ENCODE assay signal across 12 cellular contexts in the genomic region with DNA sequence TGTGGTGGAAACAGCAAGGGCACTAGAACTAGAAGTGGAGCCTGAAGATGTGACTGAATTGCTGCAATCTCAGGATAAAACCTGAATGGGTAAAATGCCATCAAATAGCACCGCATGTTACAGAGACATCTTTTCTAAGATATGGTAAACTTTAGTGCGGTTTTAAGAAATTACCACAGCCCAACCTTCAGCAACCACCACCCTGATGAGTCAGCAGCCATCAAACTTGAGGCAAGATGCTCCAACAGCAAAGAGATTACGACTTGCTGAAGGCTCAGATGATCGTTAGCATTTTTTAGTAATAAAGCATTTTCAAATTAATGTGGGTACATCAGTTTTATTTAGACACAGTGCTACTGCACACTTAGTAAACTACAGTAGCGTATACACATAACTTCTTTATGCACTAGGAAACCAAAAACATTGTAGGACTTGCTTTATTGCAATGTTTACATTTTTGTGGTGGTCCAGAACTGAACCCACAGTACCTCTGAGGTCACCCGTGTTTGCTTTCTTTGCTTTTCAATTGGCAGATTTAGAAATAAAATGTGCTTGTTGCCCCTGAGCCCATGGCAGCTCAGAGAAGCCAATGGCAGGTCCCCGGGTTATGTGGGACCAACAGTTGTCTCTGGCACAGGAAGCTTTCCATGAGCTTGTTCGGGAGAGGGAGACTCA. TPM values are rescaled to one million over a fixed set of nuclear protein-coding genes. Genes with fewer than 3 reads are reported as not detected.
DNase-seq lines count a peak whose midpoint lies in the region; ATAC-seq and TF ChIP-seq lines count a peak whose summit lies in the region.
"Had no signal": no experiment of that assay in that cellular context is flagged by ENCODE, and none has a peak within 500 bp of the region (broad histone marks: within the 10 kb centered on the region; RNA-seq: fewer than 3 reads in every experiment).

No MANE protein-coding gene starts in this region.

- H3K36me3 ChIP-seq in CD8-positive, alpha-beta memory T cell (ENCODE audit: insufficient read depth, low read length): peaks cover 40% of the 10 kb centered on the region

- DNase-seq in CD8-positive, alpha-beta memory T cell: peak in 3 of 5 donors; percentile 21 to 63 (median 26)
- peak; percentile 87 for DNase-seq in Jurkat, Clone E6-1 (ENCODE audit: low read depth, low spot score)
- DNase-seq in activated CD8-positive, alpha-beta T cell treated with anti-CD3 and anti-CD28 coated beads for 36 hours: peak; percentile 54
- DNase-seq in immature natural killer cell (peak in 2 of 3 donors; percentile 17 to 25), RKO (ENCODE audit: low spot score) (no peak), NCI-H2171 (lab: John Stamatoyannopoulos, UW) (no peak), NCI-H748 treated with DMSO at 0.1 percent for 48 hours (lab: John Stamatoyannopoulos, UW) (no peak)
- DNase-seq: activated CD4-positive, alpha-beta T cell treated with anti-CD3 and anti-CD28 coated beads for 48 hours had no signal

- peak overlapping the region in 1 of 7 donors; percentile 24 for H3K4me3 Mint-ChIP-seq in CD8-positive, alpha-beta memory T cell
- H3K4me3 Mint-ChIP-seq in activated CD8-positive, alpha-beta T cell treated with anti-CD3 and anti-CD28 coated beads for 36 hours: no peak overlapping the region
- H3K4me3 Mint-ChIP-seq in immature natural killer cell: peak overlapping the region in 2 of 5 donors; percentile 32 to 45
- H3K4me3 Mint-ChIP-seq: activated naive CD4-positive, alpha-beta T cell treated with anti-CD3 and anti-CD28 coated beads, Interleukin-2, amount 50 U/mL, for 24 hours had no signal

- CTCF ChIA-PET in CD8-positive, alpha-beta memory T cell (lab: Charles Lee): interaction anchor here (1.5 kb wide), 1 partner anchor 92 kb away, joined by 3 read pairs; no protein-coding TSS in a partner anchor
- CTCF ChIA-PET in activated CD8-positive, alpha-beta T cell treated with anti-CD3 and anti-CD28 coated beads for 36 hours (lab: Charles Lee): no interaction called here

- no peaks in the 10 kb centered on the region for H3K4me1 ChIP-seq in CD8-positive, alpha-beta memory T cell (ENCODE audit: insufficient read depth, low read length)
- H3K4me1 ChIP-seq: HAP-1 had no signal

- peak overlapping the region in 7 of 8 donors; percentile 36 to 76 (median 62) for H3K27ac Mint-ChIP-seq in CD8-positive, alpha-beta memory T cell
- H3K27ac Mint-ChIP-seq in activated CD8-positive, alpha-beta T cell treated with anti-CD3 and anti-CD28 coated beads for 36 hours: peak overlapping the region; percentile 36
- peak overlapping the region in 5 of 6 donors; percentile 0 to 45 (median 24) for H3K27ac Mint-ChIP-seq in immature natural killer cell
- H3K27ac Mint-ChIP-seq: activated naive CD4-positive, alpha-beta T cell treated with anti-CD3 and anti-CD28 coated beads, Interleukin-2, amount 50 U/mL, for 24 hours had no signal

- H3K36me3 Mint-ChIP-seq in CD8-positive, alpha-beta memory T cell: peaks cover 4 to 74% (median 14%) of the 10 kb centered on the region in 3 donors
- peaks cover 52% of the 10 kb centered on the region for H3K36me3 Mint-ChIP-seq in activated CD8-positive, alpha-beta T cell treated with anti-CD3 and anti-CD28 coated beads for 36 hours (ENCODE audit: low read depth)
- H3K36me3 Mint-ChIP-seq in immature natural killer cell: peaks cover 14 to 29% (median 16%) of the 10 kb centered on the region in 3 donors

- H3K9me3 ChIP-seq in CD8-positive, alpha-beta memory T cell (ENCODE audit: low read length): no peaks in the 10 kb centered on the region
- H3K9me3 ChIP-seq: HAP-1 had no signal

- POLR2A ChIA-PET in CD8-positive, alpha-beta memory T cell (lab: Charles Lee): no interaction called here
- POLR2A ChIA-PET in activated CD8-positive, alpha-beta T cell treated with anti-CD3 and anti-CD28 coated beads for 36 hours (lab: Charles Lee): no interaction called here

- no peak overlapping the region for H3K27ac ChIP-seq in CD8-positive, alpha-beta memory T cell (ENCODE audit: low read depth, low read length)
- H3K27ac ChIP-seq: epithelial cell of prostate had no signal

- no peaks in the 10 kb centered on the region for H3K9me3 Mint-ChIP-seq in CD8-positive, alpha-beta memory T cell
- no peaks in the 10 kb centered on the region for H3K9me3 Mint-ChIP-seq in activated CD8-positive, alpha-beta T cell treated with anti-CD3 and anti-CD28 coated beads for 36 hours
- no peaks in the 10 kb centered on the region for H3K9me3 Mint-ChIP-seq in immature natural killer cell
- H3K9me3 Mint-ChIP-seq: activated naive CD4-positive, alpha-beta T cell treated with anti-CD3 and anti-CD28 coated beads, Interleukin-2, amount 50 U/mL, for 24 hours had no signal

- intact Hi-C loops in activated CD8-positive, alpha-beta T cell treated with anti-CD3 and anti-CD28 coated beads for 36 hours (cut with micrococcal nuclease): no loop called here

- H3K4me1 Mint-ChIP-seq in CD8-positive, alpha-beta memory T cell: peaks cover 7 to 19% (median 11%) of the 10 kb centered on the region in 3 donors
- peaks cover 33% of the 10 kb centered on the region for H3K4me1 Mint-ChIP-seq in activated CD8-positive, alpha-beta T cell treated with anti-CD3 and anti-CD28 coated beads for 36 hours (ENCODE audit: low read depth)
- H3K4me1 Mint-ChIP-seq in immature natural killer cell: peaks cover 8 to 13% of the 10 kb centered on the region in 2 donors
- H3K4me1 Mint-ChIP-seq: activated naive CD4-positive, alpha-beta T cell treated with anti-CD3 and anti-CD28 coated beads, Interleukin-2, amount 50 U/mL, for 24 hours had no signal

- H3K4me3 ChIP-seq in CD8-positive, alpha-beta memory T cell (ENCODE audit: low read length): no peak overlapping the region
- H3K4me3 ChIP-seq in Jurkat, Clone E6-1 (ENCODE audit: low read length): no peak overlapping the region
- H3K4me3 ChIP-seq: HAP-1 had no signal

- ATAC-seq in activated CD8-positive, alpha-beta T cell treated with anti-CD3 and anti-CD28 coated beads for 36 hours: no peak
- no peak for ATAC-seq in HG02588 (IDR thresholded peaks at IDR 0.05; ENCODE audit: unreplicated experiment)

- no peaks in the 10 kb centered on the region for H3K27me3 Mint-ChIP-seq in CD8-positive, alpha-beta memory T cell
- no peaks in the 10 kb centered on the region for H3K27me3 Mint-ChIP-seq in activated CD8-positive, alpha-beta T cell treated with anti-CD3 and anti-CD28 coated beads for 36 hours
- H3K27me3 Mint-ChIP-seq in immature natural killer cell (ENCODE audit: low read depth in 3 of 3): peaks cover 0 to 3% (median 3%) of the 10 kb centered on the region in 3 donors
- H3K27me3 Mint-ChIP-seq: activated naive CD4-positive, alpha-beta T cell treated with anti-CD3 and anti-CD28 coated beads, Interleukin-2, amount 50 U/mL, for 24 hours had no signal

- H3K27me3 ChIP-seq in CD8-positive, alpha-beta memory T cell (ENCODE audit: insufficient read depth, low read length, poor library complexity, severe bottlenecking): no peaks in the 10 kb centered on the region

- no peak for TF ChIP-seq CTCF in activated CD8-positive, alpha-beta T cell treated with anti-CD3 and anti-CD28 coated beads for 36 hours (IDR thresholded peaks at IDR 0.05)

RNA-seq across cellular contexts. Expression of a gene that starts 15.9 kb away (rescaled TPM):
- total RNA-seq in CD8-positive, alpha-beta memory T cell: 10 to 100 TPM; 63.7 to 68.2 TPM
- polyA plus RNA-seq in CD8-positive, alpha-beta memory T cell: 13.4 TPM
- 5.5 TPM for polyA plus RNA-seq in Jurkat, Clone E6-1 (2012; ENCODE audit: insufficient read depth, insufficient read length)
- 10 to 100 TPM; 52.2 to 55.6 TPM for total RNA-seq in activated CD8-positive, alpha-beta T cell treated with anti-CD3 and anti-CD28 coated beads for 36 hours
- 10 to 100 TPM in 1 of 3 donors, 1 to 10 TPM in 1, under 1 TPM in 1; 0.69 to 21.9 (median 3.8) TPM for polyA plus RNA-seq in immature natural killer cell

RNA-seq across cellular contexts. Expression of a gene that starts 51.1 kb away (rescaled TPM):
- total RNA-seq in CD8-positive, alpha-beta memory T cell: 100 to 1,000 TPM; 114 to 119 TPM
- 40.6 TPM for polyA plus RNA-seq in CD8-positive, alpha-beta memory T cell
- 75.8 TPM for polyA plus RNA-seq in Jurkat, Clone E6-1 (2012; ENCODE audit: insufficient read depth, insufficient read length)
- 100 to 1,000 TPM; 103 to 108 TPM for total RNA-seq in activated CD8-positive, alpha-beta T cell treated with anti-CD3 and anti-CD28 coated beads for 36 hours
- 10 to 100 TPM; 14.4 to 26.7 (median 22.3) TPM for polyA plus RNA-seq in immature natural killer cell

Comparison
In these comparisons a context has a peak if more than half of its experiments do, and no peak if none do; other contexts are left out.
1. DNase-seq: peak in CD8-positive, alpha-beta memory T cell (3 of 5), Jurkat, Clone E6-1 (single experiment), activated CD8-positive, alpha-beta T cell treated with anti-CD3 and anti-CD28 coated beads for 36 hours (single experiment) and immature natural killer cell (2 of 3); none in RKO (single experiment), NCI-H2171 (single experiment) and NCI-H748 treated with DMSO at 0.1 percent for 48 hours (single experiment).
2. Peak in every context shown above with its lines, with median percentiles within 50 percentile points of each other: H3K27ac Mint-ChIP-seq.